Comparison of ENCODE assay signal across 17 cellular contexts in genomic region chr7:14974688-14975087, GRCh38.
"Had no signal": no experiment of that assay in that cellular context is flagged by ENCODE, and none has a peak within 500 bp of the region (broad histone marks: within the 10 kb centered on the region; RNA-seq: fewer than 3 reads in every experiment).

No MANE protein-coding gene starts in this region.

- H3K4me3 ChIP-seq: colonic mucosa, esophagus muscularis mucosa, gastroesophageal sphincter, heart left ventricle, hepatocyte, left lung, lower lobe of right lung had no signal

- FAIRE-seq: endothelial cell of umbilical vein, frontal cortex, islet of Langerhans, keratinocyte had no signal

- H3K27ac ChIP-seq: colonic mucosa, esophagus muscularis mucosa, foreskin keratinocyte, gastroesophageal sphincter, heart left ventricle, hepatocyte, left lung, lower lobe of right lung had no signal

- H3K4me2 ChIP-seq: hepatocyte had no signal

- H3K36me3 ChIP-seq: colonic mucosa, esophagus muscularis mucosa, gastroesophageal sphincter, heart left ventricle, left lung, lower lobe of right lung had no signal

- H2AFZ ChIP-seq: hepatocyte had no signal

- H3K79me2 ChIP-seq: hepatocyte had no signal

- H3K4me1 ChIP-seq: colonic mucosa, foreskin keratinocyte, left lung, lower lobe of right lung had no signal

- H3K27me3 ChIP-seq: colonic mucosa, esophagus muscularis mucosa, foreskin keratinocyte, gastroesophageal sphincter, heart left ventricle, hepatocyte, left lung had no signal

- H3K9me3 ChIP-seq: colonic mucosa, esophagus muscularis mucosa, gastroesophageal sphincter, heart left ventricle, left lung, lower lobe of right lung had no signal

- DNase-seq: colonic mucosa; cortex of kidney; effector CD8-positive, alpha-beta T cell; effector memory CD8-positive, alpha-beta T cell; foreskin keratinocyte; heart left ventricle; left cardiac atrium; left lung; left ventricle myocardium superior; lower lobe of right lung had no signal

- ATAC-seq: effector memory CD8-positive, alpha-beta T cell; foreskin keratinocyte; gastroesophageal sphincter; heart left ventricle; left cardiac atrium; left lung; left ventricle myocardium superior; lower lobe of right lung had no signal
